In genomic region chr1:182288749-182289604, GRCh38 we compare ENCODE assay signal across 1 cellular context.
TF ChIP-seq lines count a peak whose summit lies in the region.

No MANE protein-coding gene starts in this region.

TF ChIP-seq in HepG2, 621 proteins besides CTCF, POLR2A, EP300 and RAD21 (continued from another document):
- TF ChIP-seq ZXDC (CRISPR knock-in tag; IDR thresholded peaks at IDR 0.05) (no peak), HOXA3 (CRISPR knock-in tag; IDR thresholded peaks at IDR 0.05) (peak; percentile 78; the same call in 1 of the 2 replicates), MXI1 (IDR thresholded peaks at IDR 0.05; ENCODE audit: borderline replicate concordance, low read depth, low read length) (no peak; the same call in 2 of the 3 replicates), DR1 (CRISPR knock-in tag; IDR thresholded peaks at IDR 0.05) (no peak), SNAPC5 (CRISPR knock-in tag; IDR thresholded peaks at IDR 0.05; ENCODE audit: borderline replicate concordance) (no peak; the same call in 1 of the 2 replicates), ZNF883 (CRISPR knock-in tag; IDR thresholded peaks at IDR 0.05; ENCODE audit: not compliant biosample characterization) (no peak), CEBPZ (IDR thresholded peaks at IDR 0.05; ENCODE audit: low read length) (no peak), ZNF407 (CRISPR knock-in tag; IDR thresholded peaks at IDR 0.05; ENCODE audit: not compliant biosample characterization) (no peak), ISL2 (CRISPR knock-in tag; IDR thresholded peaks at IDR 0.05) (peak; percentile 86), ZNF839 (CRISPR knock-in tag; IDR thresholded peaks at IDR 0.05; ENCODE audit: borderline replicate concordance) (no peak), PATZ1 (CRISPR knock-in tag; IDR thresholded peaks at IDR 0.05) (peak; percentile 48), CENPBD1 (CRISPR knock-in tag; IDR thresholded peaks at IDR 0.05; ENCODE audit: borderline replicate concordance, low read depth) (no peak), STAG1 (CRISPR knock-in tag; IDR thresholded peaks at IDR 0.05) (peak; percentile 60), ZNF672 (CRISPR knock-in tag; IDR thresholded peaks at IDR 0.05) (no peak), TGIF2 (CRISPR knock-in tag; IDR thresholded peaks at IDR 0.05) (no peak), MXD1 (CRISPR knock-in tag; IDR thresholded peaks at IDR 0.05) (no peak), NBN (conservative IDR thresholded peaks at IDR 0.05) (no peak)
